1 cellular context compared by ENCODE assay signal in the genomic region with DNA sequence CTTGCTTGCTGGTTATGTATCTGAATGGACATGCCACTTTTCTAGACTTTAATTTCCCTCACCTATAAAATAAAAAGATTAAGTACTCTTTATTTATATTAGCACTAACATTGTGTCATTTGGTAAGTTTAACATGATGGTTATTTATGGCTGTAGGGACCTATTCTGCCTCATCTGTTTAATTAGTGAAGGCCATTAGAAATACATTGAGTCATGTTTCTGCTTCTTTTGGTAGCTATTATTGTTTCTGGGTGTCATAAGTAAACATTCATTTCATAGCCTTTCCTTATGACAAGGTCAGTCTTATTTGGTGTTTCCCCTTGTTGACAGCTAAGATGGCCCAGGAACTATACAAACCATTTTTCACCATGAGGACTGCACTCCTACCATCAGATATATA.
TF ChIP-seq lines count a peak whose summit lies in the region.

No MANE protein-coding gene starts in this region.

TF ChIP-seq in endothelial cell of umbilical vein, 7 proteins besides CTCF, POLR2A, EP300 and RAD21 (continued from another document):
- TF ChIP-seq, protein P1, sequence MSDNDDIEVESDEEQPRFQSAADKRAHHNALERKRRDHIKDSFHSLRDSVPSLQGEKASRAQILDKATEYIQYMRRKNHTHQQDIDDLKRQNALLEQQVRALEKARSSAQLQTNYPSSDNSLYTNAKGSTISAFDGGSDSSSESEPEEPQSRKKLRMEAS (IDR thresholded peaks at IDR 0.05; ENCODE audit: insufficient read depth, insufficient read length): no peak
- no peak for TF ChIP-seq POLR2AphosphoS5 (IDR thresholded peaks at IDR 0.05; ENCODE audit: insufficient read depth, low read depth, low read length)
- no peak for TF ChIP-seq EZH2 (IDR thresholded peaks at IDR 0.05; ENCODE audit: borderline replicate concordance, low read depth, low read length, severe bottlenecking)
- TF ChIP-seq FOS (IDR thresholded peaks at IDR 0.05; ENCODE audit: borderline replicate concordance, insufficient read depth, low read length): no peak
TF ChIP-seq in endothelial cell of umbilical vein: peak in this region for 0.
